In the genomic region with DNA sequence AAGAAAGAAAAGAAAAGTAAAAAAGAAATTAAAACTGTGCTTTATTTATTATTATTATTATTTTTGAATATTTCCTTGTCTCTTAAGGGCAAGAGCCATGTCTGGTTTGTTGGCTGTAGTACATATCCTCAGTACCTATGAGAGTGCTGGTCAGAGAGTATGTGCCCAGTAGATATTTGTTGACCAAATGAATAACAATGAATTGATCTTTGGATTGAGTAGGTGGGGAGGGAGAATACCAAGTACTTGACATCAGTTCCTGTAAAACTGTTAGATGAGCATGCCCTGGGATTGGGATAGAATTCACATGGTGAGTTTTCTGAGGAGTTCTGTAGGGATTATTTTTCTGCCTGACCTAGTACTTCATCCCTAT, we compare ENCODE assay signal across 13 cellular contexts. TPM values are rescaled to one million over a fixed set of nuclear protein-coding genes. Genes with fewer than 3 reads are reported as not detected.
DNase-seq lines count a peak whose midpoint lies in the region; ATAC-seq and TF ChIP-seq lines count a peak whose summit lies in the region.
"Had no signal": no experiment of that assay in that cellular context is flagged by ENCODE, and none has a peak within 500 bp of the region (broad histone marks: within the 10 kb centered on the region; RNA-seq: fewer than 3 reads in every experiment).

No MANE protein-coding gene starts in this region.

- intact Hi-C loops in activated CD4-positive, alpha-beta memory T cell treated with anti-CD3 and anti-CD28 coated beads for 36 hours (cut with micrococcal nuclease): loop anchor here (1.0 kb wide), 2 partner anchors 8 to 38 kb away; no protein-coding TSS in a partner anchor

- H3K4me1 Mint-ChIP-seq in activated T-cell treated with anti-CD3 and anti-CD28 coated beads, Interleukin-2, amount 50 U/mL, for 24 hours (ENCODE audit: low read depth): peaks cover 93% of the 10 kb centered on the region
- peaks cover 75% of the 10 kb centered on the region for H3K4me1 Mint-ChIP-seq in activated CD4-positive, alpha-beta memory T cell treated with anti-CD3 and anti-CD28 coated beads for 36 hours (ENCODE audit: low read depth)
- H3K4me1 Mint-ChIP-seq in stimulated activated naive B cell treated with anti-CD40 and anti-IgM and Interleukin-4, amounts not matched to agents 10 μg/mL and 1 μg/mL and 100 μg/mL, for 72 hours: peaks cover 55 to 87% of the 10 kb centered on the region in 2 donors

- POLR2A ChIA-PET in activated CD4-positive, alpha-beta memory T cell treated with anti-CD3 and anti-CD28 coated beads for 36 hours (lab: Charles Lee): interaction anchor here (2.5 kb wide), 1 partner anchor 12 kb away, joined by 14 read pairs; the partner anchor contains the start of gene STIM1

- DNase-seq in activated T-cell treated with anti-CD3 and anti-CD28 coated beads, Interleukin-2, amount 50 U/mL, for 24 hours: no peak
- no peak for DNase-seq in activated T-cell treated with anti-CD3 and anti-CD28 coated beads, Interleukin-2, amount 50 U/mL, for 1 hour
- no peak for DNase-seq in activated CD4-positive, alpha-beta memory T cell treated with anti-CD3 and anti-CD28 coated beads for 36 hours
- DNase-seq in stimulated activated naive B cell treated with anti-CD40 and anti-IgM and Interleukin-4, amounts not matched to agents 10 μg/mL and 1 μg/mL and 100 μg/mL, for 72 hours: no peak
- DNase-seq in GM10266 (ENCODE audit: extremely low spot score): no peak
- DNase-seq in superior temporal gyrus (ENCODE audit: extremely low spot score): no peak
- DNase-seq in SHP77 treated with DMSO at 0.1 percent for 48 hours (lab: John Stamatoyannopoulos, UW): no peak
- DNase-seq: amygdala; effector CD4-positive, alpha-beta T cell; H7; NCI-H187 treated with DMSO at 0.1 percent for 48 hours; SK-N-SH had no signal

- H3K27me3 ChIP-seq in liver (ENCODE audit: control insufficient read depth in 4 of 4, insufficient read depth in 4 of 4, low read length in 3 of 4): no peaks in the 10 kb centered on the region

- H3K4me1 ChIP-seq in liver (ENCODE audit: control insufficient read depth in 4 of 4, insufficient read depth in 4 of 4, low read length in 3 of 4): peaks cover 16 to 45% (median 19%) of the 10 kb centered on the region in 4 donors

- H3K36me3 ChIP-seq in liver (ENCODE audit: control insufficient read depth in 4 of 4, insufficient read depth in 3 of 4, low read depth in 1 of 4, low read length in 3 of 4): no peaks in the 10 kb centered on the region

- CTCF ChIA-PET in activated CD4-positive, alpha-beta memory T cell treated with anti-CD3 and anti-CD28 coated beads for 36 hours (lab: Charles Lee): interaction anchor here (1.0 to 6.8 kb wide), 5 partner anchors 9 to 206 kb away, joined by 5 to 58 read pairs (median 8); partner anchors contain the start of gene STIM1

- H3K27ac ChIP-seq in liver (ENCODE audit: low read depth in 1 of 2, low read length in 2 of 2): peak overlapping the region; percentile 91 to 94

- H3K36me3 Mint-ChIP-seq in activated T-cell treated with anti-CD3 and anti-CD28 coated beads, Interleukin-2, amount 50 U/mL, for 24 hours (ENCODE audit: low read depth): peaks cover 13% of the 10 kb centered on the region
- H3K36me3 Mint-ChIP-seq in activated CD4-positive, alpha-beta memory T cell treated with anti-CD3 and anti-CD28 coated beads for 36 hours: peaks cover 3% of the 10 kb centered on the region
- peaks cover 5 to 7% of the 10 kb centered on the region in 2 donors for H3K36me3 Mint-ChIP-seq in stimulated activated naive B cell treated with anti-CD40 and anti-IgM and Interleukin-4, amounts not matched to agents 10 μg/mL and 1 μg/mL and 100 μg/mL, for 72 hours

- H3K27ac Mint-ChIP-seq in activated T-cell treated with anti-CD3 and anti-CD28 coated beads, Interleukin-2, amount 50 U/mL, for 24 hours: peak overlapping the region; percentile 91
- peak overlapping the region; percentile 87 for H3K27ac Mint-ChIP-seq in activated CD4-positive, alpha-beta memory T cell treated with anti-CD3 and anti-CD28 coated beads for 36 hours
- H3K27ac Mint-ChIP-seq in stimulated activated naive B cell treated with anti-CD40 and anti-IgM and Interleukin-4, amounts not matched to agents 10 μg/mL and 1 μg/mL and 100 μg/mL, for 72 hours: peak overlapping the region; percentile 81

- TF ChIP-seq RAD21 in liver (IDR thresholded peaks at IDR 0.05): no peak

- H3K4me3 Mint-ChIP-seq in activated T-cell treated with anti-CD3 and anti-CD28 coated beads, Interleukin-2, amount 50 U/mL, for 24 hours: peak overlapping the region; percentile 30
- H3K4me3 Mint-ChIP-seq in activated CD4-positive, alpha-beta memory T cell treated with anti-CD3 and anti-CD28 coated beads for 36 hours: no peak overlapping the region
- H3K4me3 Mint-ChIP-seq in stimulated activated naive B cell treated with anti-CD40 and anti-IgM and Interleukin-4, amounts not matched to agents 10 μg/mL and 1 μg/mL and 100 μg/mL, for 72 hours: peak overlapping the region in 1 of 2 donors; percentile 6

- no peak for TF ChIP-seq CTCF in liver (IDR thresholded peaks at IDR 0.05; ENCODE audit: low read depth, low read length, missing input control)
- no peak for TF ChIP-seq CTCF in GM10266 (IDR thresholded peaks at IDR 0.05; ENCODE audit: control insufficient read depth, insufficient read depth, low read depth, missing control alignments)

- H3K9me3 ChIP-seq in liver (ENCODE audit: control insufficient read depth in 4 of 4, low read length in 3 of 4): no peaks in the 10 kb centered on the region
- H3K9me3 ChIP-seq: SK-N-SH had no signal

- peak overlapping the region in 1 of 2 donors; percentile 52 for H3K9ac ChIP-seq in liver (ENCODE audit: low read depth in 1 of 2, low read length in 2 of 2)
- H3K9ac ChIP-seq: SK-N-SH had no signal

- no peaks in the 10 kb centered on the region for H3K27me3 Mint-ChIP-seq in activated T-cell treated with anti-CD3 and anti-CD28 coated beads, Interleukin-2, amount 50 U/mL, for 24 hours
- no peaks in the 10 kb centered on the region for H3K27me3 Mint-ChIP-seq in activated CD4-positive, alpha-beta memory T cell treated with anti-CD3 and anti-CD28 coated beads for 36 hours
- no peaks in the 10 kb centered on the region for H3K27me3 Mint-ChIP-seq in stimulated activated naive B cell treated with anti-CD40 and anti-IgM and Interleukin-4, amounts not matched to agents 10 μg/mL and 1 μg/mL and 100 μg/mL, for 72 hours

- no peak overlapping the region for H3K4me3 ChIP-seq in liver (ENCODE audit: low read depth in 1 of 3, low read length in 3 of 3)

- H3K9me3 Mint-ChIP-seq in activated T-cell treated with anti-CD3 and anti-CD28 coated beads, Interleukin-2, amount 50 U/mL, for 24 hours: no peaks in the 10 kb centered on the region
- no peaks in the 10 kb centered on the region for H3K9me3 Mint-ChIP-seq in activated CD4-positive, alpha-beta memory T cell treated with anti-CD3 and anti-CD28 coated beads for 36 hours
- H3K9me3 Mint-ChIP-seq in stimulated activated naive B cell treated with anti-CD40 and anti-IgM and Interleukin-4, amounts not matched to agents 10 μg/mL and 1 μg/mL and 100 μg/mL, for 72 hours: no peaks in the 10 kb centered on the region

- no peak for ATAC-seq in stimulated activated naive B cell treated with anti-CD40 and anti-IgM and Interleukin-4, amounts not matched to agents 10 μg/mL and 1 μg/mL and 100 μg/mL, for 72 hours (replicated peaks)

TF ChIP-seq in liver, 16 proteins besides CTCF, POLR2A, EP300 and RAD21:
- TF ChIP-seq SP1 (IDR thresholded peaks at IDR 0.05): no peak
- no peak for TF ChIP-seq YY1 (IDR thresholded peaks at IDR 0.05)
- TF ChIP-seq REST (IDR thresholded peaks at IDR 0.05): no peak
TF ChIP-seq in liver: peak in this region for 0.

RNA-seq across cellular contexts. Expression of gene STIM1, which starts 11.4 kb away (rescaled TPM):
- total RNA-seq in activated CD4-positive, alpha-beta memory T cell treated with anti-CD3 and anti-CD28 coated beads for 36 hours: 10 to 100 TPM; 55.9 to 61.1 TPM
- total RNA-seq in liver: 10 to 100 TPM; 21.6 to 42.9 TPM
- polyA plus RNA-seq in liver: 10 to 100 TPM; 19.7 to 28.5 TPM

RNA-seq across cellular contexts. Expression of gene RHOG, which starts 26.1 kb away (rescaled TPM):
- 100 to 1,000 TPM; 181 to 186 TPM for total RNA-seq in activated CD4-positive, alpha-beta memory T cell treated with anti-CD3 and anti-CD28 coated beads for 36 hours
- total RNA-seq in liver: 10 to 100 TPM in 1 of 2 donors, 1 to 10 TPM in 1; 7.4 to 13.8 TPM
- 10 to 100 TPM; 21.9 to 32.9 TPM for polyA plus RNA-seq in liver

RNA-seq across cellular contexts. Expression of gene PGAP2, which starts 58.5 kb away (rescaled TPM):
- 10 to 100 TPM; 27.4 to 30.2 TPM for total RNA-seq in activated CD4-positive, alpha-beta memory T cell treated with anti-CD3 and anti-CD28 coated beads for 36 hours
- 10 to 100 TPM; 11.6 to 12.3 TPM for total RNA-seq in liver
- polyA plus RNA-seq in liver: 10 to 100 TPM in 1 of 2 donors, 1 to 10 TPM in 1; 10.0 to 14.8 TPM

Comparison
In these comparisons a context has a peak if more than half of its experiments do, and no peak if none do; other contexts are left out.
1. RNA of gene RHOG, which starts 26.1 kb away (total RNA-seq): 181 to 186 TPM in activated CD4-positive, alpha-beta memory T cell treated with anti-CD3 and anti-CD28 coated beads for 36 hours; 7.4 to 13.8 TPM in liver; every median in the first group is over 10 times any median in the second.
2. Peak in every context shown above with its lines, with median percentiles within 50 percentile points of each other: H3K27ac Mint-ChIP-seq.